ENCODE assay signal across 8 cellular contexts in the genomic region with DNA sequence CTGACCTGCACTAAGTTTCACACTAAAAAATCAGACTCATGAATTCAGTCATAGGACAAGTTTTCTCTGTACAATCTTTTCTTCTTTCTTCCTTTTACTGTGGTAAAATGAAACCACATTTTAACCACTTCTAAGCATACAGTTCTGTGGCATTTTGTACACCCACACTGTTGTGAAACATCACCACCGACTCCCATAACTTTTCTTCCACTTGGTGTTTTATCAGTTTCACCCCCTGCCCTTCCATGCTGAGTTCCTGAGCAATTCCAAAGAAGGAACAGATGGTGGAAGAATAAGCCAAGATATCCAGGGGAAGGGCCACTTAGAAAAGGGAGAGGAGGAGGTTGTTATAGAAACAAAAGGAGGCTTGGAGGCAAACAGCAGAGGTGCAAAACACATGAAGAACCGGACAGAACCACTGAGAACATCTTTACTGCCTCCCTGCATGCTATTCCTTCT. TPM values are rescaled to one million over a fixed set of nuclear protein-coding genes. Genes with fewer than 3 reads are reported as not detected.
DNase-seq lines count a peak whose midpoint lies in the region; ATAC-seq and TF ChIP-seq lines count a peak whose summit lies in the region.

No MANE protein-coding gene starts in this region.

- CTCF ChIA-PET in AG04450 (lab: Charles Lee) = interaction anchor here (1.3 kb wide), 1 partner anchor 17 kb away, joined by 3 read pairs; no protein-coding TSS in a partner anchor
- CTCF ChIA-PET in HEK293T (lab: Yijun Ruan, JAX) = no interaction called here

- no peaks in the 10 kb centered on the region for H3K9me3 Mint-ChIP-seq in T-helper 2 cell treated with Interferon-gamma antibody and Interleukin-4, amounts not matched to agents 5 μg/mL and 100 μg/mL, for 36 hours

- no peak overlapping the region for H3K27ac ChIP-seq in AG04450 (ENCODE audit: low read depth, low read length)

- TF ChIP-seq CTCF in AG04450 (IDR thresholded peaks at IDR 0.05; ENCODE audit: low read depth, low read length) = no peak
- TF ChIP-seq CTCF in omental fat pad (IDR thresholded peaks at IDR 0.05) = no peak

- ATAC-seq in GM18519 (IDR thresholded peaks at IDR 0.05; ENCODE audit: low FRiP score, unreplicated experiment) (peak; percentile 96), HG02973 (IDR thresholded peaks at IDR 0.05; ENCODE audit: unreplicated experiment) (peak; percentile 95), omental fat pad (ENCODE audit: low FRiP score) (peak; percentile 54)

- peak overlapping the region; percentile 9 for H3K4me3 Mint-ChIP-seq in T-helper 2 cell treated with Interferon-gamma antibody and Interleukin-4, amounts not matched to agents 5 μg/mL and 100 μg/mL, for 36 hours

- H3K4me1 Mint-ChIP-seq in T-helper 2 cell treated with Interferon-gamma antibody and Interleukin-4, amounts not matched to agents 5 μg/mL and 100 μg/mL, for 36 hours (ENCODE audit: low read depth) = peaks cover 13% of the 10 kb centered on the region

- H3K27me3 ChIP-seq in AG04450 (ENCODE audit: control insufficient read depth, insufficient read depth, low read length) = no peaks in the 10 kb centered on the region

- peak; percentile 46 for DNase-seq in AG04450 (ENCODE audit: low read depth, low spot score)
- peak; percentile 29 for DNase-seq in T-helper 2 cell treated with Interferon-gamma antibody and Interleukin-4, amounts not matched to agents 5 μg/mL and 100 μg/mL, for 36 hours (ENCODE audit: low spot score)
- DNase-seq in omental fat pad (ENCODE audit: low spot score) = no peak
- no peak for DNase-seq in GM19238 (ENCODE audit: insufficient read length, low spot score)
- DNase-seq in LoVo (ENCODE audit: low spot score) = no peak
- DNase-seq in HEK293T (ENCODE audit: extremely low spot score) = no peak

- H3K27ac Mint-ChIP-seq in T-helper 2 cell treated with Interferon-gamma antibody and Interleukin-4, amounts not matched to agents 5 μg/mL and 100 μg/mL, for 36 hours = no peak overlapping the region

- no peak overlapping the region for H3K4me3 ChIP-seq in AG04450 (ENCODE audit: low read depth, low read length)

- POLR2A ChIA-PET in AG04450 (lab: Yijun Ruan, JAX) = no interaction called here
- POLR2A ChIA-PET in HEK293T (lab: Yijun Ruan, JAX) = no interaction called here

- H3K9me3 ChIP-seq in AG04450 (ENCODE audit: control insufficient read depth, insufficient read depth, low read length) = no peaks in the 10 kb centered on the region

- H3K27me3 Mint-ChIP-seq in T-helper 2 cell treated with Interferon-gamma antibody and Interleukin-4, amounts not matched to agents 5 μg/mL and 100 μg/mL, for 36 hours (ENCODE audit: low read depth) = peaks cover 21% of the 10 kb centered on the region

- peaks cover 58% of the 10 kb centered on the region for H3K36me3 Mint-ChIP-seq in T-helper 2 cell treated with Interferon-gamma antibody and Interleukin-4, amounts not matched to agents 5 μg/mL and 100 μg/mL, for 36 hours (ENCODE audit: low read depth)

TF ChIP-seq in HEK293T, 16 proteins besides CTCF, POLR2A, EP300 and RAD21:
- TF ChIP-seq SUZ12 (IDR thresholded peaks at IDR 0.05) = no peak
- TF ChIP-seq FOXM1 (IDR thresholded peaks at IDR 0.05; ENCODE audit: borderline replicate concordance) = no peak
- no peak for TF ChIP-seq HDGF (IDR thresholded peaks at IDR 0.05; ENCODE audit: borderline replicate concordance)
- TF ChIP-seq SP1 (IDR thresholded peaks at IDR 0.05) = no peak
- TF ChIP-seq FOXK2 (IDR thresholded peaks at IDR 0.05) = no peak
- no peak for TF ChIP-seq CTBP1 (IDR thresholded peaks at IDR 0.05; ENCODE audit: borderline replicate concordance)
- no peak for TF ChIP-seq ARNT (IDR thresholded peaks at IDR 0.05)

RNA-seq across cellular contexts. Expression of a gene that starts 22.6 kb away (rescaled TPM):
- 16.4 and 17.6 TPM in 2 replicates for polyA plus RNA-seq in AG04450 (2011; rRNA removed)
- polyA minus RNA-seq in AG04450 (2011; rRNA and poly(A)+ RNA removed) = 6.6 and 9.5 TPM in 2 replicates
- total RNA-seq in omental fat pad = 10 to 100 TPM; 14.4 to 25.9 (median 20.2) TPM

RNA-seq across cellular contexts. Expression of a gene that starts 38.2 kb away (rescaled TPM):
- 33.5 and 51.1 TPM in 2 replicates for polyA plus RNA-seq in AG04450 (2011; rRNA removed)
- polyA minus RNA-seq in AG04450 (2011; rRNA and poly(A)+ RNA removed) = 15.3 and 24.3 TPM in 2 replicates
- total RNA-seq in omental fat pad = 10 to 100 TPM; 27.7 to 34.7 (median 32.0) TPM

RNA-seq across cellular contexts. Expression of a gene that starts 43.8 kb away (rescaled TPM):
- 12.6 and 12.7 TPM in 2 replicates for polyA plus RNA-seq in AG04450 (2011; rRNA removed)
- 35.9 and 48.1 TPM in 2 replicates for polyA minus RNA-seq in AG04450 (2011; rRNA and poly(A)+ RNA removed)
- 10 to 100 TPM; 16.0 to 22.5 (median 21.9) TPM for total RNA-seq in omental fat pad

Comparison
In these comparisons a context has a peak if more than half of its experiments do, and no peak if none do; other contexts are left out.
1. DNase-seq: peak in AG04450 (single experiment) and T-helper 2 cell treated with Interferon-gamma antibody and Interleukin-4, amounts not matched to agents 5 μg/mL and 100 μg/mL, for 36 hours (single experiment); none in omental fat pad (single experiment), GM19238 (single experiment), LoVo (single experiment) and HEK293T (single experiment).
2. Peak in every context shown above with its lines, with median percentiles within 50 percentile points of each other: ATAC-seq.